ENCODE assay signal across 17 cellular contexts in genomic region chr21:45830720-45831366, GRCh38.
DNase-seq lines count a peak whose midpoint lies in the region; ATAC-seq and TF ChIP-seq lines count a peak whose summit lies in the region.
"Had no signal": no experiment of that assay in that cellular context is flagged by ENCODE, and none has a peak within 500 bp of the region (broad histone marks: within the 10 kb centered on the region; RNA-seq: fewer than 3 reads in every experiment).

No MANE protein-coding gene starts in this region.

- no peaks in the 10 kb centered on the region for H4K20me1 ChIP-seq in neural progenitor cell (ENCODE audit: low read depth)

- no peak for TF ChIP-seq CTCF in chondrocyte (IDR thresholded peaks at IDR 0.05)
- TF ChIP-seq CTCF in neural progenitor cell (IDR thresholded peaks at IDR 0.05), result no peak
- TF ChIP-seq CTCF in esophagus squamous epithelium (IDR thresholded peaks at IDR 0.05), result no peak

- H3K4me1 ChIP-seq in neural progenitor cell, result no peaks in the 10 kb centered on the region
- H3K4me1 ChIP-seq in esophagus squamous epithelium, result no peaks in the 10 kb centered on the region
- H3K4me1 ChIP-seq: SJCRH30 had no signal

- no peak overlapping the region for H3K4me3 ChIP-seq in neural progenitor cell
- no peak overlapping the region for H3K4me3 ChIP-seq in esophagus squamous epithelium
- H3K4me3 ChIP-seq: HAP-1, SJCRH30 had no signal

- no peak for DNase-seq in stimulated activated naive CD8-positive, alpha-beta T cell treated with anti-CD3 and anti-CD28 coated beads, Interleukin-15, amount 100 ng/mL, for 72 hours
- DNase-seq in stimulated activated naive CD8-positive, alpha-beta T cell treated with anti-CD3 and anti-CD28 coated beads, Interleukin-15, Interleukin-2, amounts not matched to agents 100 U/mL and 50 U/mL, for 24 hours, result no peak
- DNase-seq in chondrocyte (ENCODE audit: low spot score), result peak; percentile 54
- DNase-seq in neural progenitor cell (ENCODE audit: low spot score), result no peak
- DNase-seq in midbrain (lab: John Stamatoyannopoulos, UW), result no peak
- no peak for DNase-seq in esophagus squamous epithelium (lab: John Stamatoyannopoulos, UW)
- DNase-seq: COR-L47; EL; NCI-H1105; NCI-H1694; NK-92 treated with Interleukin-12 subunit alpha and Interleukin-12 subunit beta, amount 100 ng/mL, for 24 hours; OCI-M1; SJCRH30 had no signal

- no peaks in the 10 kb centered on the region for H3K9me3 ChIP-seq in neural progenitor cell (ENCODE audit: low read depth)
- no peaks in the 10 kb centered on the region for H3K9me3 ChIP-seq in esophagus squamous epithelium
- H3K9me3 ChIP-seq: HAP-1, SJCRH30 had no signal

- H3K36me3 Mint-ChIP-seq in chondrocyte (ENCODE audit: low read depth), result no peaks in the 10 kb centered on the region
- H3K36me3 Mint-ChIP-seq in neural progenitor cell, result no peaks in the 10 kb centered on the region
- H3K36me3 Mint-ChIP-seq: IgD-negative memory B cell had no signal

- peaks cover 0 to 11% of the 10 kb centered on the region in 2 donors for H3K9me3 Mint-ChIP-seq in stimulated activated naive CD8-positive, alpha-beta T cell treated with anti-CD3 and anti-CD28 coated beads, Interleukin-15, amount 100 ng/mL, for 72 hours
- H3K9me3 Mint-ChIP-seq in chondrocyte (ENCODE audit: low read depth), result no peaks in the 10 kb centered on the region
- H3K9me3 Mint-ChIP-seq in neural progenitor cell, result no peaks in the 10 kb centered on the region

- H3K27ac ChIP-seq in neural progenitor cell (no peak overlapping the region), esophagus squamous epithelium (no peak overlapping the region)
- H3K27ac ChIP-seq: SJCRH30 had no signal

- H3F3A ChIP-seq in neural progenitor cell (ENCODE audit: low read depth), result no peaks in the 10 kb centered on the region

- H3K36me3 ChIP-seq in neural progenitor cell (no peaks in the 10 kb centered on the region), esophagus squamous epithelium (no peaks in the 10 kb centered on the region)
- H3K36me3 ChIP-seq: HAP-1, SJCRH30 had no signal

- no peaks in the 10 kb centered on the region for H3K27me3 Mint-ChIP-seq in stimulated activated naive CD8-positive, alpha-beta T cell treated with anti-CD3 and anti-CD28 coated beads, Interleukin-15, amount 100 ng/mL, for 72 hours
- no peaks in the 10 kb centered on the region for H3K27me3 Mint-ChIP-seq in chondrocyte (ENCODE audit: low read depth)
- H3K27me3 Mint-ChIP-seq in neural progenitor cell (ENCODE audit: insufficient read depth, low read depth), result peaks cover 11% of the 10 kb centered on the region
- H3K27me3 Mint-ChIP-seq: IgD-negative memory B cell had no signal

- no peaks in the 10 kb centered on the region for H3K79me2 ChIP-seq in neural progenitor cell (ENCODE audit: low read depth)

- H3K4me3 Mint-ChIP-seq in stimulated activated naive CD8-positive, alpha-beta T cell treated with anti-CD3 and anti-CD28 coated beads, Interleukin-15, amount 100 ng/mL, for 72 hours, result no peak overlapping the region
- H3K4me3 Mint-ChIP-seq in chondrocyte (ENCODE audit: unreplicated experiment), result no peak overlapping the region
- H3K4me3 Mint-ChIP-seq in neural progenitor cell, result no peak overlapping the region
- H3K4me3 Mint-ChIP-seq: CD14-positive monocyte had no signal

- no peak overlapping the region for H3K9ac ChIP-seq in neural progenitor cell

- no peak overlapping the region for H2AFZ ChIP-seq in neural progenitor cell (replicated peaks)

- no peak overlapping the region for H3K4me2 ChIP-seq in neural progenitor cell

- WGBS in esophagus squamous epithelium, 2 donors, result 81 to 93% methylated on average over 12 to 18 of the region's 21 CpGs

- TF ChIP-seq POLR2A in esophagus squamous epithelium (IDR thresholded peaks at IDR 0.05), result no peak

- ATAC-seq in stimulated activated naive CD8-positive, alpha-beta T cell treated with anti-CD3 and anti-CD28 coated beads, Interleukin-15, amount 100 ng/mL, for 72 hours, result no peak
- no peak for ATAC-seq in stimulated activated naive CD8-positive, alpha-beta T cell treated with anti-CD3 and anti-CD28 coated beads, Interleukin-15, Interleukin-2, amounts not matched to agents 100 U/mL and 50 U/mL, for 24 hours
- no peak for ATAC-seq in GM19397 (IDR thresholded peaks at IDR 0.05; ENCODE audit: unreplicated experiment)

- peak overlapping the region; percentile 65 to 85 for H3K27ac Mint-ChIP-seq in stimulated activated naive CD8-positive, alpha-beta T cell treated with anti-CD3 and anti-CD28 coated beads, Interleukin-15, amount 100 ng/mL, for 72 hours
- H3K27ac Mint-ChIP-seq in chondrocyte (ENCODE audit: unreplicated experiment) (no peak overlapping the region), neural progenitor cell (peak overlapping the region; percentile 46)
- H3K27ac Mint-ChIP-seq: CD14-positive monocyte had no signal

- intact Hi-C loops in esophagus squamous epithelium (cut with DNase I), result no loop called here

- peaks cover 26% of the 10 kb centered on the region for H3K4me1 Mint-ChIP-seq in stimulated activated naive CD8-positive, alpha-beta T cell treated with anti-CD3 and anti-CD28 coated beads, Interleukin-15, amount 100 ng/mL, for 72 hours
- H3K4me1 Mint-ChIP-seq in chondrocyte (ENCODE audit: low read depth) (peaks cover 17% of the 10 kb centered on the region), neural progenitor cell (peaks cover 32% of the 10 kb centered on the region)

- H3K27me3 ChIP-seq in neural progenitor cell, result no peaks in the 10 kb centered on the region
- peaks cover 0 to 8% (median 0%) of the 10 kb centered on the region in 4 donors for H3K27me3 ChIP-seq in esophagus squamous epithelium
